In the genomic region with DNA sequence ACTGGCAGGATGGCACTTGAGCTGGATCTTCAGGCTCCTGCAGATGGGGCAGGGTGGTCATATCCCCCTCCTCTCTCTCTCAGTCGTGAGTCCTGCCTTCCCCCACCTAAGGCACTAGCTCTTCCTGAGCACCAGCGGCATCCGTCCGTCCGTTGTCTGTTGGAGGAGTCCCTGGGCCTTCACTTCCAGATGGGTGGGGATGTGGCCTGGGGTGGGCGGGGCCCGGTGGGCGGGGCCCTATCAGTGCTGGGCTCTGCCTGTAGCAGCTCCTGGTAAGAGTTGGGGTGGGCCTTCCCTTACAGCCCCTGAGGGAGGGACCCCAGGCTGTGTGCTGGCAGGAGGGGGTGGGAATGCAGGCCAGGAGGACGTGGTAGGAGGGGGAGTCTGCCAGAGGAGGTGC, we compare ENCODE assay signal across 18 cellular contexts. TPM values are rescaled to one million over a fixed set of nuclear protein-coding genes. Genes with fewer than 3 reads are reported as not detected.
DNase-seq lines count a peak whose midpoint lies in the region; ATAC-seq, FAIRE-seq and TF ChIP-seq lines count a peak whose summit lies in the region.
"Had no signal": no experiment of that assay in that cellular context is flagged by ENCODE, and none has a peak within 500 bp of the region (broad histone marks: within the 10 kb centered on the region; RNA-seq: fewer than 3 reads in every experiment).

No MANE protein-coding gene starts in this region.

- peak; percentile 69 for DNase-seq in BE2C
- DNase-seq in HEK293T (ENCODE audit: extremely low spot score), result peak; percentile 36
- no peak for DNase-seq in GM12878 (ENCODE audit: low read depth, low spot score)
- DNase-seq in left lung, result no peak
- no peak for DNase-seq in endothelial cell (ENCODE audit: low spot score)
- DNase-seq in NCI-H748 (lab: John Stamatoyannopoulos, UW; ENCODE audit: unreplicated experiment), result no peak
- no peak for DNase-seq in SIG-M5 (lab: John Stamatoyannopoulos, UW)
- DNase-seq in HCEC 1CT, result no peak
- DNase-seq: activated gamma-delta T cell treated with Interleukin-2 at 50 U/mL for 16 hours; AML-193; anterior cingulate cortex; kidney glomerular epithelial cell; NCI-H1694; stimulated activated CD4-positive, alpha-beta T cell treated with anti-CD3 and anti-CD28 coated beads, Interleukin-12 subunit alpha, Interleukin-12 subunit beta, amount 100 ng/mL, for 4 hours; stimulated activated naive CD4-positive, alpha-beta T cell treated with Interleukin-2 at 50 U/mL for 16 hours had no signal

- BruUV-seq in GM12878 (replicated peaks; lab: Mats Ljungman, UMichigan), result no TSS peak

- intact Hi-C loops in GM12878 (cut with micrococcal nuclease; ENCODE audit: unreplicated experiment), result no loop called here
- intact Hi-C loops in left lung (cut with DNase I), result no loop called here

- SMC1A ChIA-PET in GM12878 (lab: Charles Lee; ENCODE audit: uncharacterized antibody, unreplicated experiment), result no interaction called here

- RAD21 ChIA-PET in GM12878 (lab: Charles Lee; ENCODE audit: unreplicated experiment), result no interaction called here

- no peak overlapping the region for H3K9ac ChIP-seq in GM12878 (ENCODE audit: control insufficient read depth, insufficient read depth, low read length)

- peaks cover 7% of the 10 kb centered on the region for H3K4me1 Mint-ChIP-seq in endothelial cell (ENCODE audit: unreplicated experiment)

- CTCF ChIA-PET in HEK293T (lab: Yijun Ruan, JAX), result no interaction called here
- CTCF ChIA-PET in GM12878 (lab: Yijun Ruan, JAX), result no interaction called here

- FAIRE-seq in GM12878 (lab: Jason Lieb, UNC), result no peak

- no peak for TF ChIP-seq POLR2A in GM12878 (IDR thresholded peaks at IDR 0.05; ENCODE audit: low read depth, low read length)

- H3K4me3 Mint-ChIP-seq in endothelial cell (ENCODE audit: unreplicated experiment), result no peak overlapping the region

- no peak overlapping the region for H3K4me2 ChIP-seq in GM12878 (ENCODE audit: control insufficient read depth, insufficient read depth)

- no peaks in the 10 kb centered on the region for H4K20me1 ChIP-seq in GM12878 (ENCODE audit: control insufficient read depth, insufficient read depth)

- H3K4me1 ChIP-seq in BE2C (no peaks in the 10 kb centered on the region), GM12878 (ENCODE audit: control insufficient read depth, insufficient read depth, low read length) (no peaks in the 10 kb centered on the region), left lung (peaks cover 0 to 4% of the 10 kb centered on the region in 2 donors)

- H3K9me3 ChIP-seq in BE2C (no peaks in the 10 kb centered on the region), GM12878 (replicated peaks; ENCODE audit: control insufficient read depth, insufficient read depth, low read length) (no peaks in the 10 kb centered on the region), left lung (no peaks in the 10 kb centered on the region)

- in situ Hi-C loops in GM12878 (cut with MboI), result no loop called here

- H2AFZ ChIP-seq in GM12878 (ENCODE audit: control insufficient read depth, low read depth, low read length), result no peak overlapping the region

- no peak overlapping the region for H3K27ac Mint-ChIP-seq in endothelial cell (ENCODE audit: unreplicated experiment)

- peak; percentile 46 for ATAC-seq in GM12878
- peak; percentile 24 for ATAC-seq in left lung
- ATAC-seq: activated CD4-positive, CD25-positive, alpha-beta regulatory T cell treated with anti-CD3 and anti-CD28 coated beads, Interleukin-2, amount 50 U/mL, for 24 hours had no signal

- no peak overlapping the region for H3K27ac ChIP-seq in GM12878 (ENCODE audit: control insufficient read depth, insufficient read depth)
- no peak overlapping the region for H3K27ac ChIP-seq in left lung
- H3K27ac ChIP-seq: epithelial cell of prostate had no signal

- WGBS in GM12878 (ENCODE audit: insufficient coverage, insufficient replicate concordance, low lambda C conversion rate, missing lambda C conversion rate), result 42% methylated on average over 8 of the region's 9 CpGs

- TF ChIP-seq CTCF in BE2C (IDR thresholded peaks at IDR 0.05; ENCODE audit: low read depth, low read length) (no peak), GM12878 (IDR thresholded peaks at IDR 0.05 in 2 of 3, conservative IDR thresholded peaks at IDR 0.05 in 1 of 3; ENCODE audit: control insufficient read depth in 2 of 3, extremely low read depth in 1 of 3, insufficient read depth in 1 of 3, low read depth in 3 of 3, low read length in 3 of 3) (no peak), left lung (IDR thresholded peaks at IDR 0.05) (no peak), endothelial cell (IDR thresholded peaks at IDR 0.05; ENCODE audit: unreplicated experiment) (no peak)

- POLR2A ChIA-PET in HEK293T (lab: Yijun Ruan, JAX), result no interaction called here
- POLR2A ChIA-PET in GM12878 (lab: Charles Lee), result no interaction called here

- H3K36me3 Mint-ChIP-seq in endothelial cell (ENCODE audit: low read depth, unreplicated experiment), result peaks cover 33% of the 10 kb centered on the region

- no peaks in the 10 kb centered on the region for H3K36me3 ChIP-seq in BE2C
- H3K36me3 ChIP-seq in GM12878 (ENCODE audit: control insufficient read depth in 2 of 2, insufficient read depth in 2 of 2, low read length in 1 of 2), result no peaks in the 10 kb centered on the region
- H3K36me3 ChIP-seq in left lung, result peaks cover 0 to 64% of the 10 kb centered on the region in 2 donors

- H3K9me3 Mint-ChIP-seq in endothelial cell (ENCODE audit: unreplicated experiment), result no peaks in the 10 kb centered on the region

- no peak for TF ChIP-seq EP300 in GM12878 (IDR thresholded peaks at IDR 0.05; ENCODE audit: borderline replicate concordance in 1 of 2, control insufficient read depth in 1 of 2, low read depth in 2 of 2, low read length in 2 of 2)

- H3K4me3 ChIP-seq in BE2C (ENCODE audit: low read depth, low read length) (no peak overlapping the region), GM12878 (no peak overlapping the region), left lung (no peak overlapping the region)

- no peaks in the 10 kb centered on the region for H3K79me2 ChIP-seq in GM12878 (ENCODE audit: control insufficient read depth, insufficient read depth, low read length)

- H3K27me3 Mint-ChIP-seq in endothelial cell (ENCODE audit: unreplicated experiment), result peaks cover 21% of the 10 kb centered on the region

- H3K27me3 ChIP-seq in BE2C, result no peaks in the 10 kb centered on the region
- no peaks in the 10 kb centered on the region for H3K27me3 ChIP-seq in GM12878 (replicated peaks in 1 of 2; ENCODE audit: control insufficient read depth in 2 of 2, insufficient read depth in 2 of 2, low read length in 1 of 2)
- no peaks in the 10 kb centered on the region for H3K27me3 ChIP-seq in left lung

- TF ChIP-seq RAD21 in GM12878 (IDR thresholded peaks at IDR 0.05; ENCODE audit: insufficient read depth, low read depth, low read length), result no peak

TF ChIP-seq in HEK293T, 16 proteins besides CTCF, POLR2A, EP300 and RAD21 (continues in another document):
- TF ChIP-seq SUZ12 (IDR thresholded peaks at IDR 0.05), result no peak
- no peak for TF ChIP-seq NFRKB (IDR thresholded peaks at IDR 0.05)
- TF ChIP-seq SP1 (IDR thresholded peaks at IDR 0.05), result no peak
- TF ChIP-seq BHLHE40 (IDR thresholded peaks at IDR 0.05; ENCODE audit: borderline replicate concordance), result no peak

TF ChIP-seq in GM12878, 131 proteins besides CTCF, POLR2A, EP300 and RAD21 (continues in another document):
- TF ChIP-seq ZNF24 (IDR thresholded peaks at IDR 0.05), result no peak

RNA-seq across cellular contexts. Expression of gene LDLRAD2, which starts 10.3 kb away (rescaled TPM):
- not detected for polyA plus RNA-seq in BE2C (2012; ENCODE audit: insufficient read depth, insufficient read length, low read depth)
- total RNA-seq in GM12878 (2013; cell fraction: nucleolus; rRNA removed), result not detected in 2 replicates
- 0.23 TPM in 1 of 2 replicates, not detected in the other for total RNA-seq in GM12878 (2014; rRNA removed)
- total RNA-seq in GM12878 (2014; rRNA removed; fragmentation: Illumina TruSeq; extraction: Trizol), result not detected in 2 replicates
- total RNA-seq in GM12878 (2021), result 0.08 TPM in 1 of 2 replicates, not detected in the other
- not detected for polyA plus RNA-seq in GM12878 (2011; ENCODE audit: low read depth)
- not detected in 2 replicates for polyA plus RNA-seq in GM12878 (2011; rRNA removed)
- 0.01 TPM in 1 of 2 replicates, not detected in the other for polyA plus RNA-seq in GM12878 (2011; cell fraction: cytosol; rRNA removed)
- 0.04 and 0.06 TPM in 2 replicates for polyA plus RNA-seq in GM12878 (2011; cell fraction: nucleus; rRNA removed)
- polyA plus RNA-seq in GM12878 (2012), result 0.13 and 0.28 TPM in 2 replicates
- not detected in 2 replicates for polyA plus RNA-seq in GM12878 (2014; fragmentation: Illumina TruSeq; extraction: Trizol)
- polyA plus RNA-seq in GM12878 (2014; fragmentation: Nextera tagmentation; extraction: Ambion mirVana), result under 1 TPM in 1 of 2 experiments, not detected in 1; 0.11 TPM
- 0.04 TPM in 1 of 2 replicates, not detected in the other for polyA plus RNA-seq in GM12878 (2014; rRNA removed)
- polyA plus RNA-seq in GM12878 (2016; fragmentation: Nextera tagmentation; extraction: Ambion mirVana), result not detected
- polyA minus RNA-seq in GM12878 (2011; rRNA and poly(A)+ RNA removed), result not detected in 2 replicates
- polyA minus RNA-seq in GM12878 (2011; cell fraction: cytosol; rRNA and poly(A)+ RNA removed), result not detected in 2 replicates
- polyA minus RNA-seq in GM12878 (2011; cell fraction: nucleus; rRNA and poly(A)+ RNA removed), result not detected in 2 replicates
- under 1 TPM; 0.10 to 0.26 TPM for total RNA-seq in left lung
- total RNA-seq in endothelial cell (ENCODE audit: unreplicated experiment), result 1.3 TPM
- total RNA-seq: NCI-H460 had no signal

RNA-seq across cellular contexts. Expression of gene USP48, which starts 39.4 kb away (rescaled TPM):
- polyA plus RNA-seq in BE2C (2012; ENCODE audit: insufficient read depth, insufficient read length, low read depth), result 27.8 TPM
- 676 and 708 TPM in 2 replicates for total RNA-seq in GM12878 (2013; cell fraction: nucleolus; rRNA removed)
- total RNA-seq in GM12878 (2014; rRNA removed), result 59.0 and 70.8 TPM in 2 replicates
- 69.9 and 80.4 TPM in 2 replicates for total RNA-seq in GM12878 (2014; rRNA removed; fragmentation: Illumina TruSeq; extraction: Trizol)
- total RNA-seq in GM12878 (2021), result 96.6 and 99.3 TPM in 2 replicates
- 58.8 TPM for polyA plus RNA-seq in GM12878 (2011; ENCODE audit: low read depth)
- polyA plus RNA-seq in GM12878 (2011; rRNA removed), result 104 and 161 TPM in 2 replicates
- 28.8 and 36.5 TPM in 2 replicates for polyA plus RNA-seq in GM12878 (2011; cell fraction: cytosol; rRNA removed)
- polyA plus RNA-seq in GM12878 (2011; cell fraction: nucleus; rRNA removed), result 106 and 121 TPM in 2 replicates
- polyA plus RNA-seq in GM12878 (2012), result 83.2 and 96.2 TPM in 2 replicates
- 81.1 and 116 TPM in 2 replicates for polyA plus RNA-seq in GM12878 (2014; fragmentation: Illumina TruSeq; extraction: Trizol)
- 10 to 100 TPM; 21.2 to 39.0 TPM for polyA plus RNA-seq in GM12878 (2014; fragmentation: Nextera tagmentation; extraction: Ambion mirVana)
- 53.9 and 68.2 TPM in 2 replicates for polyA plus RNA-seq in GM12878 (2014; rRNA removed)
- polyA plus RNA-seq in GM12878 (2016; fragmentation: Nextera tagmentation; extraction: Ambion mirVana), result 100 to 1,000 TPM in 1 of 2 experiments, 10 to 100 TPM in 1; 95.2 to 115 TPM
- polyA minus RNA-seq in GM12878 (2011; rRNA and poly(A)+ RNA removed), result 75.9 and 98.8 TPM in 2 replicates
- 30.8 and 37.0 TPM in 2 replicates for polyA minus RNA-seq in GM12878 (2011; cell fraction: cytosol; rRNA and poly(A)+ RNA removed)
- 81.0 and 94.2 TPM in 2 replicates for polyA minus RNA-seq in GM12878 (2011; cell fraction: nucleus; rRNA and poly(A)+ RNA removed)
- 10 to 100 TPM; 57.9 to 58.0 TPM for total RNA-seq in left lung
- 57.9 TPM for total RNA-seq in endothelial cell (ENCODE audit: unreplicated experiment)

Comparison
In these comparisons a context has a peak if more than half of its experiments do, and no peak if none do; other contexts are left out.
1. DNase-seq: peak in BE2C (single experiment) and HEK293T (single experiment); none in GM12878 (single experiment), left lung (0 of 2), endothelial cell (single experiment), NCI-H748 (single experiment), SIG-M5 (single experiment) and HCEC 1CT (single experiment).